Comparison of ENCODE assay signal across 24 cellular contexts in genomic region chr5:133844836-133845235, GRCh38.
DNase-seq lines count a peak whose midpoint lies in the region; ATAC-seq lines count a peak whose summit lies in the region.
"Had no signal": no experiment of that assay in that cellular context is flagged by ENCODE, and none has a peak within 500 bp of the region (broad histone marks: within the 10 kb centered on the region; RNA-seq: fewer than 3 reads in every experiment).

No MANE protein-coding gene starts in this region.

- peak; percentile 29 for DNase-seq in activated CD8-positive, alpha-beta memory T cell treated with anti-CD3 and anti-CD28 coated beads, Interleukin-2, amount 10 ng/mL, durations not matched to agents 7 days and 5 days
- DNase-seq in activated CD8-positive, alpha-beta memory T cell treated with anti-CD3 and anti-CD28 coated beads, Interleukin-2, amount 50 U/mL, for 4 hours: no peak
- DNase-seq in NCI-H1417 (lab: John Stamatoyannopoulos, UW): peak; percentile 25 to 81 (median 46)
- peak; percentile 61 for DNase-seq in ureter (ENCODE audit: low spot score)
- DNase-seq in activated CD4-positive, alpha-beta T cell treated with anti-CD3 and anti-CD28 coated beads, Interleukin-2, amount 10 ng/mL, durations not matched to agents 24 days and 14 days: no peak
- no peak for DNase-seq in stimulated activated effector memory CD8-positive, alpha-beta T cell treated with anti-CD3 and anti-CD28 coated beads, Interleukin-12 subunit alpha, Interleukin-12 subunit beta, amount 100 ng/mL, for 72 hours (ENCODE audit: low spot score in 2 of 2)
- DNase-seq: activated CD4-positive, alpha-beta T cell treated with anti-CD3 and anti-CD28 coated beads, Interleukin-2, amount 50 U/mL, for 1 hour; activated naive CD8-positive, alpha-beta T cell treated with anti-CD3 and anti-CD28 coated beads for 36 hours; foreskin melanocyte; left lung; NCI-H146; NCI-H526 treated with DMSO at 0.1 percent for 48 hours; retina had no signal

- no peak overlapping the region for H3K4me3 Mint-ChIP-seq in activated CD8-positive, alpha-beta memory T cell treated with anti-CD3 and anti-CD28 coated beads, Interleukin-2, amount 10 ng/mL, durations not matched to agents 7 days and 5 days
- H3K4me3 Mint-ChIP-seq in activated CD4-positive, alpha-beta T cell treated with anti-CD3 and anti-CD28 coated beads, Interleukin-2, amount 10 ng/mL, durations not matched to agents 24 days and 14 days: no peak overlapping the region
- H3K4me3 Mint-ChIP-seq in stimulated activated effector memory CD8-positive, alpha-beta T cell treated with anti-CD3 and anti-CD28 coated beads, Interleukin-12 subunit alpha, Interleukin-12 subunit beta, amount 100 ng/mL, for 72 hours: no peak overlapping the region
- H3K4me3 Mint-ChIP-seq: activated naive CD8-positive, alpha-beta T cell treated with anti-CD3 and anti-CD28 coated beads for 36 hours; CD14-positive monocyte; central memory CD8-positive, alpha-beta T cell; GM23338; naive thymus-derived CD4-positive, alpha-beta T cell; T-helper 2 cell treated with Interferon-gamma antibody and Interleukin-4, amounts not matched to agents 5 μg/mL and 100 μg/mL, for 36 hours had no signal

- H3K27me3 Mint-ChIP-seq in activated CD8-positive, alpha-beta memory T cell treated with anti-CD3 and anti-CD28 coated beads, Interleukin-2, amount 10 ng/mL, durations not matched to agents 7 days and 5 days: peaks cover 14% of the 10 kb centered on the region
- peaks cover 7% of the 10 kb centered on the region for H3K27me3 Mint-ChIP-seq in activated CD4-positive, alpha-beta T cell treated with anti-CD3 and anti-CD28 coated beads, Interleukin-2, amount 10 ng/mL, durations not matched to agents 24 days and 14 days
- H3K27me3 Mint-ChIP-seq: activated naive CD8-positive, alpha-beta T cell treated with anti-CD3 and anti-CD28 coated beads for 36 hours had no signal

- WGBS in esophagus, 2 donors: 44 to 45% methylated on average over 8 of the region's 8 CpGs

- H3K9me3 Mint-ChIP-seq in activated CD8-positive, alpha-beta memory T cell treated with anti-CD3 and anti-CD28 coated beads, Interleukin-2, amount 10 ng/mL, durations not matched to agents 7 days and 5 days (ENCODE audit: low read depth): no peaks in the 10 kb centered on the region
- H3K9me3 Mint-ChIP-seq in activated CD4-positive, alpha-beta T cell treated with anti-CD3 and anti-CD28 coated beads, Interleukin-2, amount 10 ng/mL, durations not matched to agents 24 days and 14 days: no peaks in the 10 kb centered on the region
- no peaks in the 10 kb centered on the region for H3K9me3 Mint-ChIP-seq in stimulated activated effector memory CD8-positive, alpha-beta T cell treated with anti-CD3 and anti-CD28 coated beads, Interleukin-12 subunit alpha, Interleukin-12 subunit beta, amount 100 ng/mL, for 72 hours
- H3K9me3 Mint-ChIP-seq: activated naive CD8-positive, alpha-beta T cell treated with anti-CD3 and anti-CD28 coated beads for 36 hours; activated T-helper 2 cell treated with anti-CD3 and anti-CD28 coated beads, Interferon-gamma antibody, Interleukin-2, Interleukin-4, amounts not matched to agents 10 μg/mL and 5 μg/mL and 100 μg/mL, durations not matched to agents 14 hours and 24 hours and 36 hours; CD14-positive monocyte; central memory CD8-positive, alpha-beta T cell; GM23338; naive thymus-derived CD4-positive, alpha-beta T cell; T-helper 2 cell treated with Interferon-gamma antibody and Interleukin-4, amounts not matched to agents 5 μg/mL and 100 μg/mL, for 36 hours had no signal

- ATAC-seq in activated CD8-positive, alpha-beta memory T cell treated with anti-CD3 and anti-CD28 coated beads, Interleukin-2, amount 10 ng/mL, durations not matched to agents 7 days and 5 days: no peak
- no peak for ATAC-seq in stimulated activated effector memory CD8-positive, alpha-beta T cell treated with anti-CD3 and anti-CD28 coated beads, Interleukin-12 subunit alpha, Interleukin-12 subunit beta, amount 100 ng/mL, for 72 hours
- ATAC-seq: GM23338; K562; left lung; naive thymus-derived CD4-positive, alpha-beta T cell had no signal

- CTCF ChIA-PET in activated CD8-positive, alpha-beta memory T cell treated with anti-CD3 and anti-CD28 coated beads, Interleukin-2, amount 10 ng/mL, durations not matched to agents 7 days and 5 days (lab: Charles Lee): interaction anchor here (2.3 kb wide), 1 partner anchor 25 kb away, joined by 5 read pairs; no protein-coding TSS in a partner anchor

- no peaks in the 10 kb centered on the region for H3K9me3 ChIP-seq in esophagus (ENCODE audit: control insufficient read depth in 2 of 2, insufficient read depth in 1 of 2, low read depth in 1 of 2, low read length in 1 of 2)
- H3K9me3 ChIP-seq: ascending aorta, left lung had no signal

- no peaks in the 10 kb centered on the region for H3K36me3 Mint-ChIP-seq in activated CD8-positive, alpha-beta memory T cell treated with anti-CD3 and anti-CD28 coated beads, Interleukin-2, amount 10 ng/mL, durations not matched to agents 7 days and 5 days
- no peaks in the 10 kb centered on the region for H3K36me3 Mint-ChIP-seq in activated CD4-positive, alpha-beta T cell treated with anti-CD3 and anti-CD28 coated beads, Interleukin-2, amount 10 ng/mL, durations not matched to agents 24 days and 14 days (ENCODE audit: low read depth)
- H3K36me3 Mint-ChIP-seq in stimulated activated effector memory CD8-positive, alpha-beta T cell treated with anti-CD3 and anti-CD28 coated beads, Interleukin-12 subunit alpha, Interleukin-12 subunit beta, amount 100 ng/mL, for 72 hours: no peaks in the 10 kb centered on the region
- H3K36me3 Mint-ChIP-seq: activated naive CD8-positive, alpha-beta T cell treated with anti-CD3 and anti-CD28 coated beads for 36 hours; CD14-positive monocyte; naive thymus-derived CD4-positive, alpha-beta T cell had no signal

- no peak overlapping the region for H3K27ac Mint-ChIP-seq in activated CD8-positive, alpha-beta memory T cell treated with anti-CD3 and anti-CD28 coated beads, Interleukin-2, amount 10 ng/mL, durations not matched to agents 7 days and 5 days
- H3K27ac Mint-ChIP-seq in activated CD4-positive, alpha-beta T cell treated with anti-CD3 and anti-CD28 coated beads, Interleukin-2, amount 10 ng/mL, durations not matched to agents 24 days and 14 days: no peak overlapping the region
- H3K27ac Mint-ChIP-seq in stimulated activated effector memory CD8-positive, alpha-beta T cell treated with anti-CD3 and anti-CD28 coated beads, Interleukin-12 subunit alpha, Interleukin-12 subunit beta, amount 100 ng/mL, for 72 hours: no peak overlapping the region
- H3K27ac Mint-ChIP-seq: activated naive CD8-positive, alpha-beta T cell treated with anti-CD3 and anti-CD28 coated beads for 36 hours; activated T-helper 2 cell treated with anti-CD3 and anti-CD28 coated beads, Interferon-gamma antibody, Interleukin-2, Interleukin-4, amounts not matched to agents 10 μg/mL and 5 μg/mL and 100 μg/mL, durations not matched to agents 14 hours and 24 hours and 36 hours; CD14-positive monocyte; GM23338; naive thymus-derived CD4-positive, alpha-beta T cell; T-helper 2 cell treated with Interferon-gamma antibody and Interleukin-4, amounts not matched to agents 5 μg/mL and 100 μg/mL, for 36 hours had no signal

- peaks cover 0 to 5% of the 10 kb centered on the region in 2 donors for H3K4me1 ChIP-seq in esophagus (ENCODE audit: control insufficient read depth in 2 of 2, insufficient read depth in 2 of 2, low read length in 1 of 2)
- H3K4me1 ChIP-seq: ascending aorta, left lung had no signal

- H3K27ac ChIP-seq in esophagus (ENCODE audit: low read depth in 2 of 2, low read length in 1 of 2): peak overlapping the region; percentile 32 to 66
- H3K27ac ChIP-seq: ascending aorta, dorsolateral prefrontal cortex, left lung, VCaP had no signal

- H3K4me3 ChIP-seq in esophagus (ENCODE audit: low read depth in 1 of 2, low read length in 2 of 2): no peak overlapping the region
- H3K4me3 ChIP-seq: ascending aorta, dorsolateral prefrontal cortex, GM23338, K562, left lung had no signal

- no peaks in the 10 kb centered on the region for H3K36me3 ChIP-seq in esophagus (ENCODE audit: control insufficient read depth in 2 of 2, insufficient read depth in 2 of 2, low read length in 1 of 2)
- H3K36me3 ChIP-seq: ascending aorta, left lung had no signal

- intact Hi-C loops in activated CD4-positive, alpha-beta T cell treated with anti-CD3 and anti-CD28 coated beads, Interleukin-2, amount 10 ng/mL, durations not matched to agents 24 days and 14 days (cut with micrococcal nuclease): no loop called here

- H3K27me3 ChIP-seq in esophagus (ENCODE audit: control insufficient read depth in 1 of 2, insufficient read depth in 2 of 2, low read length in 2 of 2): no peaks in the 10 kb centered on the region
- H3K27me3 ChIP-seq: ascending aorta, left lung had no signal

- H3K4me1 Mint-ChIP-seq in activated CD8-positive, alpha-beta memory T cell treated with anti-CD3 and anti-CD28 coated beads, Interleukin-2, amount 10 ng/mL, durations not matched to agents 7 days and 5 days: peaks cover 4% of the 10 kb centered on the region
- peaks cover 7% of the 10 kb centered on the region for H3K4me1 Mint-ChIP-seq in activated CD4-positive, alpha-beta T cell treated with anti-CD3 and anti-CD28 coated beads, Interleukin-2, amount 10 ng/mL, durations not matched to agents 24 days and 14 days
- H3K4me1 Mint-ChIP-seq in stimulated activated effector memory CD8-positive, alpha-beta T cell treated with anti-CD3 and anti-CD28 coated beads, Interleukin-12 subunit alpha, Interleukin-12 subunit beta, amount 100 ng/mL, for 72 hours: peaks cover 6% of the 10 kb centered on the region
- H3K4me1 Mint-ChIP-seq: GM23338 had no signal

Comparison
In these comparisons a context has a peak if more than half of its experiments do, and no peak if none do; other contexts are left out.
1. DNase-seq: peak in activated CD8-positive, alpha-beta memory T cell treated with anti-CD3 and anti-CD28 coated beads, Interleukin-2, amount 10 ng/mL, durations not matched to agents 7 days and 5 days (single experiment), NCI-H1417 (3 of 3) and ureter (single experiment); none in activated CD8-positive, alpha-beta memory T cell treated with anti-CD3 and anti-CD28 coated beads, Interleukin-2, amount 50 U/mL, for 4 hours (single experiment), activated CD4-positive, alpha-beta T cell treated with anti-CD3 and anti-CD28 coated beads, Interleukin-2, amount 10 ng/mL, durations not matched to agents 24 days and 14 days (single experiment) and stimulated activated effector memory CD8-positive, alpha-beta T cell treated with anti-CD3 and anti-CD28 coated beads, Interleukin-12 subunit alpha, Interleukin-12 subunit beta, amount 100 ng/mL, for 72 hours (0 of 2).